1 cellular context compared by ENCODE assay signal in genomic region chr19:1151037-1151716, GRCh38.
TF ChIP-seq lines count a peak whose summit lies in the region.

No MANE protein-coding gene starts in this region.

TF ChIP-seq in SK-N-SH treated with all-trans-retinoic acid at 6 μM for 48 hours, 23 proteins besides CTCF, POLR2A, EP300 and RAD21 (continued from another document):
- no peak for TF ChIP-seq PATZ1 (CRISPR knock-in tag; IDR thresholded peaks at IDR 0.05; ENCODE audit: borderline replicate concordance)
- TF ChIP-seq RARB (CRISPR knock-in tag; IDR thresholded peaks at IDR 0.05), result no peak
- TF ChIP-seq ZNF8 (CRISPR knock-in tag; IDR thresholded peaks at IDR 0.05), result no peak
- no peak for TF ChIP-seq ZNF565 (CRISPR knock-in tag; conservative IDR thresholded peaks at IDR 0.05; ENCODE audit: low read depth)
- no peak for TF ChIP-seq CSDC2 (CRISPR knock-in tag; IDR thresholded peaks at IDR 0.05)
- TF ChIP-seq POU6F1 (CRISPR knock-in tag; IDR thresholded peaks at IDR 0.05; ENCODE audit: borderline replicate concordance, low read depth), result no peak
- TF ChIP-seq ARNTL (CRISPR knock-in tag; IDR thresholded peaks at IDR 0.05; ENCODE audit: borderline replicate concordance, low read depth), result no peak
- no peak for TF ChIP-seq BACH2 (CRISPR knock-in tag; IDR thresholded peaks at IDR 0.05; ENCODE audit: borderline replicate concordance)
- TF ChIP-seq PPARA (CRISPR knock-in tag; IDR thresholded peaks at IDR 0.05; ENCODE audit: borderline replicate concordance), result no peak
- no peak for TF ChIP-seq OSR1 (CRISPR knock-in tag; IDR thresholded peaks at IDR 0.05)
- no peak for TF ChIP-seq ZFP30 (CRISPR knock-in tag; IDR thresholded peaks at IDR 0.05)
- TF ChIP-seq SNAI2 (CRISPR knock-in tag; IDR thresholded peaks at IDR 0.05), result no peak
- TF ChIP-seq CSRNP3 (CRISPR knock-in tag; IDR thresholded peaks at IDR 0.05), result no peak
